19 cellular contexts compared by ENCODE assay signal in genomic region chr2:109156052-109156451, GRCh38.
"Had no signal": no experiment of that assay in that cellular context is flagged by ENCODE, and none has a peak within 500 bp of the region (broad histone marks: within the 10 kb centered on the region; RNA-seq: fewer than 3 reads in every experiment).

No MANE protein-coding gene starts in this region.

- H3K4me3 Mint-ChIP-seq: activated CD4-positive, alpha-beta T cell treated with anti-CD3 and anti-CD28 coated beads, Interleukin-2, amount 10 ng/mL, durations not matched to agents 7 days and 5 days; activated CD8-positive, alpha-beta T cell treated with anti-CD3 and anti-CD28 coated beads, Interleukin-2, amount 10 ng/mL, durations not matched to agents 7 days and 5 days; activated naive CD4-positive, alpha-beta T cell treated with anti-CD3 and anti-CD28 coated beads for 36 hours; activated naive CD8-positive, alpha-beta T cell treated with anti-CD3 and anti-CD28 coated beads, Interleukin-2, amount 50 U/mL, for 24 hours; activated T-cell treated with anti-CD3 and anti-CD28 coated beads, Interleukin-2, amount 50 U/mL, for 24 hours; stimulated activated memory B cell treated with anti-CD40 and anti-IgM and Interleukin-4, amounts not matched to agents 10 μg/mL and 1 μg/mL and 100 μg/mL, for 72 hours; T-helper 2 cell treated with Interferon-gamma antibody and Interleukin-4, amounts not matched to agents 5 μg/mL and 100 μg/mL, for 36 hours; type B pancreatic cell had no signal

- H3K36me3 Mint-ChIP-seq: stimulated activated memory B cell treated with anti-CD40 and anti-IgM and Interleukin-4, amounts not matched to agents 10 μg/mL and 1 μg/mL and 100 μg/mL, for 72 hours; type B pancreatic cell had no signal

- H3K9me3 Mint-ChIP-seq: activated CD4-positive, alpha-beta T cell treated with anti-CD3 and anti-CD28 coated beads, Interleukin-2, amount 10 ng/mL, durations not matched to agents 7 days and 5 days; activated naive CD4-positive, alpha-beta T cell treated with anti-CD3 and anti-CD28 coated beads for 36 hours; activated naive CD8-positive, alpha-beta T cell treated with anti-CD3 and anti-CD28 coated beads, Interleukin-2, amount 50 U/mL, for 24 hours; activated T-cell treated with anti-CD3 and anti-CD28 coated beads, Interleukin-2, amount 50 U/mL, for 24 hours; activated T-helper 2 cell treated with anti-CD3 and anti-CD28 coated beads, Interferon-gamma antibody, Interleukin-2, Interleukin-4, amounts not matched to agents 10 μg/mL and 5 μg/mL and 100 μg/mL, durations not matched to agents 14 hours and 24 hours and 36 hours; stimulated activated memory B cell treated with anti-CD40 and anti-IgM and Interleukin-4, amounts not matched to agents 10 μg/mL and 1 μg/mL and 100 μg/mL, for 72 hours; T-helper 2 cell treated with Interferon-gamma antibody and Interleukin-4, amounts not matched to agents 5 μg/mL and 100 μg/mL, for 36 hours; type B pancreatic cell had no signal

- H3K27me3 Mint-ChIP-seq: activated naive CD8-positive, alpha-beta T cell treated with anti-CD3 and anti-CD28 coated beads, Interleukin-2, amount 50 U/mL, for 24 hours had no signal

- H3K4me3 ChIP-seq: breast epithelium, dorsolateral prefrontal cortex, left ventricle myocardium inferior, psoas muscle, right lobe of liver, testis had no signal

- H3K36me3 ChIP-seq: breast epithelium, left ventricle myocardium inferior, right lobe of liver had no signal

- H3K9me3 ChIP-seq: breast epithelium, left ventricle myocardium inferior, psoas muscle, right lobe of liver, testis had no signal

- H3K4me1 Mint-ChIP-seq: activated CD4-positive, alpha-beta T cell treated with anti-CD3 and anti-CD28 coated beads, Interleukin-2, amount 10 ng/mL, durations not matched to agents 7 days and 5 days; stimulated activated memory B cell treated with anti-CD40 and anti-IgM and Interleukin-4, amounts not matched to agents 10 μg/mL and 1 μg/mL and 100 μg/mL, for 72 hours had no signal

- H3K4me1 ChIP-seq: breast epithelium, right lobe of liver, testis had no signal

- H3K27me3 ChIP-seq: breast epithelium, dorsolateral prefrontal cortex, right lobe of liver, testis had no signal

- DNase-seq: activated CD4-positive, alpha-beta T cell treated with anti-CD3 and anti-CD28 coated beads, Interleukin-2, amount 10 ng/mL, durations not matched to agents 7 days and 5 days; activated CD8-positive, alpha-beta T cell treated with anti-CD3 and anti-CD28 coated beads, Interleukin-2, amount 10 ng/mL, durations not matched to agents 7 days and 5 days; activated naive CD4-positive, alpha-beta T cell treated with anti-CD3 and anti-CD28 coated beads for 36 hours; activated naive CD8-positive, alpha-beta T cell treated with anti-CD3 and anti-CD28 coated beads, Interleukin-2, amount 50 U/mL, for 24 hours; activated T-cell treated with anti-CD3 and anti-CD28 coated beads, Interleukin-2, amount 50 U/mL, for 24 hours; dorsolateral prefrontal cortex; erythroblast; left ventricle myocardium inferior; mammary epithelial cell; psoas muscle; right lobe of liver; stimulated activated CD4-positive, alpha-beta T cell treated with anti-CD3 and anti-CD28 coated beads, Interleukin-4, amount 100 ng/mL, for 24 hours; testis had no signal

- H3K27ac ChIP-seq: breast epithelium, left ventricle myocardium inferior, psoas muscle, right lobe of liver, testis had no signal

- ATAC-seq: activated CD4-positive, CD25-positive, alpha-beta regulatory T cell treated with anti-CD3 and anti-CD28 coated beads, Interleukin-2, amount 50 U/mL, for 24 hours; activated CD8-positive, alpha-beta T cell treated with anti-CD3 and anti-CD28 coated beads, Interleukin-2, amount 10 ng/mL, durations not matched to agents 7 days and 5 days; activated naive CD8-positive, alpha-beta T cell treated with anti-CD3 and anti-CD28 coated beads, Interleukin-2, amount 50 U/mL, for 24 hours; right lobe of liver; stimulated activated memory B cell treated with anti-CD40 and anti-IgM and Interleukin-4, amounts not matched to agents 10 μg/mL and 1 μg/mL and 100 μg/mL, for 72 hours had no signal

- H3K27ac Mint-ChIP-seq: activated CD4-positive, alpha-beta T cell treated with anti-CD3 and anti-CD28 coated beads, Interleukin-2, amount 10 ng/mL, durations not matched to agents 7 days and 5 days; activated CD8-positive, alpha-beta T cell treated with anti-CD3 and anti-CD28 coated beads, Interleukin-2, amount 10 ng/mL, durations not matched to agents 7 days and 5 days; activated naive CD4-positive, alpha-beta T cell treated with anti-CD3 and anti-CD28 coated beads for 36 hours; activated naive CD8-positive, alpha-beta T cell treated with anti-CD3 and anti-CD28 coated beads, Interleukin-2, amount 50 U/mL, for 24 hours; activated T-cell treated with anti-CD3 and anti-CD28 coated beads, Interleukin-2, amount 50 U/mL, for 24 hours; activated T-helper 2 cell treated with anti-CD3 and anti-CD28 coated beads, Interferon-gamma antibody, Interleukin-2, Interleukin-4, amounts not matched to agents 10 μg/mL and 5 μg/mL and 100 μg/mL, durations not matched to agents 14 hours and 24 hours and 36 hours; stimulated activated memory B cell treated with anti-CD40 and anti-IgM and Interleukin-4, amounts not matched to agents 10 μg/mL and 1 μg/mL and 100 μg/mL, for 72 hours; T-helper 2 cell treated with Interferon-gamma antibody and Interleukin-4, amounts not matched to agents 5 μg/mL and 100 μg/mL, for 36 hours had no signal
